8 cellular contexts compared by ENCODE assay signal in the genomic region with DNA sequence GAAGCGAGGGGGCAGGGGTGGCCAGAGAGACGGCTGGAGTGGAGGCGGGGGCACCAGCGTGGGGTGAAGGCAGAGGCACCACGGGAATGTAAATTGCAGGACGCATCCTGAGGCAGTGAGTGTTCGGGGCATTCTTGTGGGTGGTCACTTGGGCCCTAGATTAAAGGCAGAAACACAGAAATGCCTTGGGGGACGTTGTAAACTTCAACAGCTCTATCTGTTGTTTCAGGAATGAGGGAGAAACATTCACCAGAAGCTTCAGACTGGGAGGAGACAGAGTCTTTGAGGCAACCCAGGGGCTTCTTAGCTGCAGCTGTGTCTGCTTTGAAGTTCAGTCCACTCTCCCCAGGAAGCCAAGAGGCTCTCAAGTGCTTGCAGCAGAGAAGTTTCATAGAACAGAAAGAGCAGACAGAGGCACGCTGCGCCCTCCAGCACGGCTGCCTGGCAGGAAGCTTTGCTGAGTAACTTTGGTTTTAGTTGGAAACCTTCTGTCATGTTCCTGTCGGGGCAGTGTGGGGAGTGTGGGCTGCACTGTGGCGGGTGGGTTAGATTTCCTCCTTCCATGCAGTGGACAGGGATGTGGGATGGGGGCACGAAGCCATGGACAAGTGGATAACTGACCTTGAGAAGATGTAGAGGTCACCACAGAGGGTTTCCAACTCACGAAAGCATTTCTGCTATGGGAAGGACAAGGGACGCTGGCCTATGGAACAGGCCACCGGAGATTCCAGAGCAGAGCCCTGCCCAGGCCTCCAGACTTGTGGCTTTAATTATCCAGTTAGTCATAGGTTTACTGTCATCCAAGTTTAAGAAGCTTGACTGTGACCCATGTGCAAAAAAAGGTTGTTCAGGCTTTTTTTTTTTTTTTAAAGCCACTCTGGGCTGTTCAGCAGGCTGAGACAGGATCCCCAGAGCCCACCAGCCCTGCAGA.
DNase-seq lines count a peak whose midpoint lies in the region; ATAC-seq lines count a peak whose summit lies in the region.

No MANE protein-coding gene starts in this region.

- no peaks in the 10 kb centered on the region for H3K36me3 ChIP-seq in SJCRH30

- ATAC-seq in GM21526 (IDR thresholded peaks at IDR 0.05; ENCODE audit: low FRiP score, unreplicated experiment) (peak; percentile 22), sciatic nerve (peak; percentile 73)

- peak overlapping the region; percentile 31 for H3K27ac ChIP-seq in SJCRH30

- intact Hi-C loops in sciatic nerve (cut with DNase I) = loop anchor here (10.0 kb wide), 1 partner anchor 106 kb away; a partner anchor contains a TSS

- peak overlapping the region; percentile 24 for H3K4me3 ChIP-seq in SJCRH30

- peaks cover 18% of the 10 kb centered on the region for H3K4me1 ChIP-seq in SJCRH30

- no peaks in the 10 kb centered on the region for H3K27me3 ChIP-seq in SJCRH30

- DNase-seq in AG08396 (ENCODE audit: low spot score) (peak; percentile 80), SJCRH30 (peak; percentile 33 to 57), glomerular visceral epithelial cell (ENCODE audit: extremely low spot score) (peak; percentile 79), sciatic nerve (ENCODE audit: low spot score) (peak; percentile 71), pons (ENCODE audit: low spot score) (no peak), NCI-H187 treated with DMSO at 0.1 percent for 48 hours (lab: John Stamatoyannopoulos, UW) (no peak)
- peak; percentile 16 to 51 (median 34) for DNase-seq in activated naive CD4-positive, alpha-beta T cell (lab: John Stamatoyannopoulos, UW)

- no peaks in the 10 kb centered on the region for H3K9me3 ChIP-seq in SJCRH30 (replicated peaks)

Comparison
In these comparisons a context has a peak if more than half of its experiments do, and no peak if none do; other contexts are left out.
1. DNase-seq: peak in AG08396 (single experiment), SJCRH30 (2 of 2), activated naive CD4-positive, alpha-beta T cell (4 of 4), glomerular visceral epithelial cell (single experiment) and sciatic nerve (single experiment); none in pons (single experiment) and NCI-H187 treated with DMSO at 0.1 percent for 48 hours (single experiment).